In the genomic region with DNA sequence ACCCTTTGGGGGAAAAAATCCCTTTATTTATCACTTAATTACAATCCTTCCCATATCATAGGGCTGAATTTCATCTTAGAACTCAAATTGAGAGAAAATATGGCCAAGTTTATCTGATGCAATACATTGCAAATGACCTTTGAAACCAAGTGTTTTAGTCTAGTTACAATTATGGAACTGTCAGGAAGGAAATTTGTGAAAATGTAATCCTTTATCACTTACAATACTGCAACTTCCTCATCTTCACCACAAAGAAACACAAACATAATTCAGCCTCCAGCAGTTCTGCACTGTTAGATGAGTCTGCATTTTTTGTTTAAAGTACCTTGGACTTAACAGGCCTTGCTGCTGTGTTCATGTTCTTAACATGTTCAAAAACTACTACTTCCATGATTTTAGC, we compare ENCODE assay signal across 9 cellular contexts. TPM values are rescaled to one million over a fixed set of nuclear protein-coding genes. Genes with fewer than 3 reads are reported as not detected.
DNase-seq lines count a peak whose midpoint lies in the region; ATAC-seq, FAIRE-seq and TF ChIP-seq lines count a peak whose summit lies in the region.
"Had no signal": no experiment of that assay in that cellular context is flagged by ENCODE, and none has a peak within 500 bp of the region (broad histone marks: within the 10 kb centered on the region; RNA-seq: fewer than 3 reads in every experiment).

No MANE protein-coding gene starts in this region.

- H3K36me3 ChIP-seq in MM.1S (replicated peaks; ENCODE audit: insufficient read depth, low read length) (no peaks in the 10 kb centered on the region), astrocyte (ENCODE audit: insufficient read depth, low read length) (no peaks in the 10 kb centered on the region), neural cell (ENCODE audit: insufficient read depth, low read length) (no peaks in the 10 kb centered on the region)

- DNase-seq in GF-D8 (lab: John Stamatoyannopoulos, UW) = peak; percentile 86
- DNase-seq in MM.1S = peak; percentile 85
- DNase-seq in astrocyte (ENCODE audit: low read depth) = peak; percentile 37
- DNase-seq in NCI-H2196 (lab: John Stamatoyannopoulos, UW; ENCODE audit: unreplicated experiment) = no peak
- no peak for DNase-seq in NCI-H510A treated with DMSO at 0.1 percent for 48 hours (lab: John Stamatoyannopoulos, UW)
- DNase-seq in NCI-H1694 treated with DMSO at 0.1 percent for 48 hours (lab: John Stamatoyannopoulos, UW) = no peak
- DNase-seq: stimulated activated CD4-positive, alpha-beta T cell treated with anti-CD3 and anti-CD28 coated beads, Interleukin-4, amount 100 ng/mL, for 4 hours had no signal

- TF ChIP-seq CTCF in MM.1S (IDR thresholded peaks at IDR 0.05; ENCODE audit: low read length) (no peak), astrocyte (IDR thresholded peaks at IDR 0.05; ENCODE audit: insufficient read depth, low read depth, low read length) (no peak), neural cell (IDR thresholded peaks at IDR 0.05; ENCODE audit: poor library complexity, severe bottlenecking) (no peak)

- H3K27me3 ChIP-seq in MM.1S (replicated peaks; ENCODE audit: insufficient read depth, low read length) = no peaks in the 10 kb centered on the region
- no peaks in the 10 kb centered on the region for H3K27me3 ChIP-seq in astrocyte (ENCODE audit: insufficient read depth, low read length)
- H3K27me3 ChIP-seq in neural cell (ENCODE audit: insufficient read depth, low read depth, low read length) = no peaks in the 10 kb centered on the region

- H3K27me3 Mint-ChIP-seq in astrocyte (ENCODE audit: low read depth, unreplicated experiment) = no peaks in the 10 kb centered on the region

- H3K79me2 ChIP-seq in MM.1S (ENCODE audit: low read length) (peaks cover 82% of the 10 kb centered on the region), astrocyte (ENCODE audit: insufficient read depth, low read length) (peaks cover 8% of the 10 kb centered on the region), neural cell (replicated peaks; ENCODE audit: insufficient read depth, low read length) (peaks cover 3% of the 10 kb centered on the region)

- H3F3A ChIP-seq in MM.1S (ENCODE audit: insufficient read depth, low read length) (peaks cover 43% of the 10 kb centered on the region), neural cell (ENCODE audit: insufficient read depth, low read length, poor library complexity, severe bottlenecking) (no peaks in the 10 kb centered on the region)

- peaks cover 36% of the 10 kb centered on the region for H3K4me1 ChIP-seq in MM.1S (ENCODE audit: low read length)
- peaks cover 5% of the 10 kb centered on the region for H3K4me1 ChIP-seq in astrocyte (ENCODE audit: insufficient read depth, low read length)

- peaks cover 2% of the 10 kb centered on the region for H3K36me3 Mint-ChIP-seq in astrocyte (ENCODE audit: low read depth, unreplicated experiment)

- no peak for TF ChIP-seq EP300 in neural cell (conservative IDR thresholded peaks at IDR 0.05; ENCODE audit: poor library complexity, severe bottlenecking)

- FAIRE-seq in astrocyte (lab: Jason Lieb, UNC) = no peak

- no peaks in the 10 kb centered on the region for H4K20me1 ChIP-seq in MM.1S (ENCODE audit: insufficient read depth, low read length)
- H4K20me1 ChIP-seq in astrocyte (ENCODE audit: insufficient read depth, low read length) = no peaks in the 10 kb centered on the region
- H4K20me1 ChIP-seq in neural cell (ENCODE audit: insufficient read depth) = no peaks in the 10 kb centered on the region

- H3K4me1 Mint-ChIP-seq in astrocyte (ENCODE audit: low read depth, unreplicated experiment) = peaks cover 21% of the 10 kb centered on the region

- no peak overlapping the region for H2AFZ ChIP-seq in MM.1S (ENCODE audit: low read length)
- H2AFZ ChIP-seq in astrocyte (ENCODE audit: low read depth, low read length) = no peak overlapping the region
- no peak overlapping the region for H2AFZ ChIP-seq in neural cell (ENCODE audit: low read depth, low read length)

- peak overlapping the region; percentile 39 for H3K4me3 ChIP-seq in MM.1S (ENCODE audit: low read length)
- H3K4me3 ChIP-seq in astrocyte (ENCODE audit: insufficient read depth, low read depth, low read length) = no peak overlapping the region
- peak overlapping the region; percentile 9 for H3K4me3 ChIP-seq in neural cell (ENCODE audit: low read length)

- H3K27ac Mint-ChIP-seq in astrocyte (ENCODE audit: unreplicated experiment) = peak overlapping the region; percentile 87

- H3K9ac ChIP-seq in MM.1S (ENCODE audit: low read length) (peak overlapping the region; percentile 58), astrocyte (ENCODE audit: low read length) (no peak overlapping the region), neural cell (ENCODE audit: low read length) (no peak overlapping the region)

- peak overlapping the region; percentile 92 for H3K27ac ChIP-seq in MM.1S (ENCODE audit: low read length)
- no peak overlapping the region for H3K27ac ChIP-seq in astrocyte (ENCODE audit: low read depth, low read length)
- no peak overlapping the region for H3K27ac ChIP-seq in neural cell (ENCODE audit: low read length)

- H3K9me3 Mint-ChIP-seq in astrocyte (ENCODE audit: unreplicated experiment) = peaks cover 3% of the 10 kb centered on the region

- H3K9me3 ChIP-seq in MM.1S (replicated peaks; ENCODE audit: insufficient read depth, low read length) = no peaks in the 10 kb centered on the region
- no peaks in the 10 kb centered on the region for H3K9me3 ChIP-seq in astrocyte (ENCODE audit: insufficient read depth, low read depth, low read length)
- H3K9me3 ChIP-seq in neural cell (ENCODE audit: low read length) = no peaks in the 10 kb centered on the region

- no peaks in the 10 kb centered on the region for H3K9me2 ChIP-seq in MM.1S (replicated peaks; ENCODE audit: insufficient read depth, low read length)
- H3K9me2 ChIP-seq in neural cell (ENCODE audit: insufficient read depth, low read length) = no peaks in the 10 kb centered on the region

- TF ChIP-seq RAD21 in neural cell (conservative IDR thresholded peaks at IDR 0.05) = no peak

- H3K4me2 ChIP-seq in MM.1S (ENCODE audit: low read depth, low read length) = peak overlapping the region; percentile 74
- H3K4me2 ChIP-seq in astrocyte (ENCODE audit: low read length) = no peak overlapping the region
- no peak overlapping the region for H3K4me2 ChIP-seq in neural cell (ENCODE audit: low read length)

- H3K4me3 Mint-ChIP-seq in astrocyte (ENCODE audit: unreplicated experiment) = no peak overlapping the region

- no peak for ATAC-seq in HG02840 (IDR thresholded peaks at IDR 0.05; ENCODE audit: low FRiP score, unreplicated experiment)

TF ChIP-seq in neural cell, 6 proteins besides CTCF, POLR2A, EP300 and RAD21:
- TF ChIP-seq TAF1 (IDR thresholded peaks at IDR 0.05; ENCODE audit: low read depth) (no peak), SMC3 (conservative IDR thresholded peaks at IDR 0.05; ENCODE audit: poor library complexity) (no peak), MXI1 (conservative IDR thresholded peaks at IDR 0.05; ENCODE audit: poor library complexity, severe bottlenecking) (no peak), POLR2AphosphoS5 (IDR thresholded peaks at IDR 0.05) (no peak), EZH2 (IDR thresholded peaks at IDR 0.05; ENCODE audit: borderline replicate concordance, insufficient read depth, low read length, poor library complexity, severe bottlenecking) (no peak)
- TF ChIP-seq, protein P1, sequence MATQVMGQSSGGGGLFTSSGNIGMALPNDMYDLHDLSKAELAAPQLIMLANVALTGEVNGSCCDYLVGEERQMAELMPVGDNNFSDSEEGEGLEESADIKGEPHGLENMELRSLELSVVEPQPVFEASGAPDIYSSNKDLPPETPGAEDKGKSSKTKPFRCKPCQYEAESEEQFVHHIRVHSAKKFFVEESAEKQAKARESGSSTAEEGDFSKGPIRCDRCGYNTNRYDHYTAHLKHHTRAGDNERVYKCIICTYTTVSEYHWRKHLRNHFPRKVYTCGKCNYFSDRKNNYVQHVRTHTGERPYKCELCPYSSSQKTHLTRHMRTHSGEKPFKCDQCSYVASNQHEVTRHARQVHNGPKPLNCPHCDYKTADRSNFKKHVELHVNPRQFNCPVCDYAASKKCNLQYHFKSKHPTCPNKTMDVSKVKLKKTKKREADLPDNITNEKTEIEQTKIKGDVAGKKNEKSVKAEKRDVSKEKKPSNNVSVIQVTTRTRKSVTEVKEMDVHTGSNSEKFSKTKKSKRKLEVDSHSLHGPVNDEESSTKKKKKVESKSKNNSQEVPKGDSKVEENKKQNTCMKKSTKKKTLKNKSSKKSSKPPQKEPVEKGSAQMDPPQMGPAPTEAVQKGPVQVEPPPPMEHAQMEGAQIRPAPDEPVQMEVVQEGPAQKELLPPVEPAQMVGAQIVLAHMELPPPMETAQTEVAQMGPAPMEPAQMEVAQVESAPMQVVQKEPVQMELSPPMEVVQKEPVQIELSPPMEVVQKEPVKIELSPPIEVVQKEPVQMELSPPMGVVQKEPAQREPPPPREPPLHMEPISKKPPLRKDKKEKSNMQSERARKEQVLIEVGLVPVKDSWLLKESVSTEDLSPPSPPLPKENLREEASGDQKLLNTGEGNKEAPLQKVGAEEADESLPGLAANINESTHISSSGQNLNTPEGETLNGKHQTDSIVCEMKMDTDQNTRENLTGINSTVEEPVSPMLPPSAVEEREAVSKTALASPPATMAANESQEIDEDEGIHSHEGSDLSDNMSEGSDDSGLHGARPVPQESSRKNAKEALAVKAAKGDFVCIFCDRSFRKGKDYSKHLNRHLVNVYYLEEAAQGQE (IDR thresholded peaks at IDR 0.05; ENCODE audit: borderline replicate concordance) = no peak
TF ChIP-seq in neural cell: peak in this region for 0.

RNA-seq across cellular contexts. Expression of a gene that starts 4.6 kb away (rescaled TPM):
- total RNA-seq in astrocyte = 56.3 and 63.1 TPM in 2 replicates
- 52.6 and 64.2 TPM in 2 replicates for polyA plus RNA-seq in neural cell
- 53.6 and 55.3 TPM in 2 replicates for polyA minus RNA-seq in neural cell

RNA-seq across cellular contexts. Expression of a gene that starts 4.8 kb away (rescaled TPM):
- total RNA-seq in astrocyte = 1.6 and 2.6 TPM in 2 replicates
- polyA plus RNA-seq in neural cell = 10.2 and 13.1 TPM in 2 replicates
- polyA minus RNA-seq in neural cell = 5.6 and 7.5 TPM in 2 replicates

Comparison
In these comparisons a context has a peak if more than half of its experiments do, and no peak if none do; other contexts are left out.
1. DNase-seq: peak in GF-D8 (single experiment), MM.1S (single experiment) and astrocyte (single experiment); none in NCI-H2196 (single experiment), NCI-H510A treated with DMSO at 0.1 percent for 48 hours (single experiment) and NCI-H1694 treated with DMSO at 0.1 percent for 48 hours (single experiment).